8 cellular contexts compared by ENCODE assay signal in the genomic region with DNA sequence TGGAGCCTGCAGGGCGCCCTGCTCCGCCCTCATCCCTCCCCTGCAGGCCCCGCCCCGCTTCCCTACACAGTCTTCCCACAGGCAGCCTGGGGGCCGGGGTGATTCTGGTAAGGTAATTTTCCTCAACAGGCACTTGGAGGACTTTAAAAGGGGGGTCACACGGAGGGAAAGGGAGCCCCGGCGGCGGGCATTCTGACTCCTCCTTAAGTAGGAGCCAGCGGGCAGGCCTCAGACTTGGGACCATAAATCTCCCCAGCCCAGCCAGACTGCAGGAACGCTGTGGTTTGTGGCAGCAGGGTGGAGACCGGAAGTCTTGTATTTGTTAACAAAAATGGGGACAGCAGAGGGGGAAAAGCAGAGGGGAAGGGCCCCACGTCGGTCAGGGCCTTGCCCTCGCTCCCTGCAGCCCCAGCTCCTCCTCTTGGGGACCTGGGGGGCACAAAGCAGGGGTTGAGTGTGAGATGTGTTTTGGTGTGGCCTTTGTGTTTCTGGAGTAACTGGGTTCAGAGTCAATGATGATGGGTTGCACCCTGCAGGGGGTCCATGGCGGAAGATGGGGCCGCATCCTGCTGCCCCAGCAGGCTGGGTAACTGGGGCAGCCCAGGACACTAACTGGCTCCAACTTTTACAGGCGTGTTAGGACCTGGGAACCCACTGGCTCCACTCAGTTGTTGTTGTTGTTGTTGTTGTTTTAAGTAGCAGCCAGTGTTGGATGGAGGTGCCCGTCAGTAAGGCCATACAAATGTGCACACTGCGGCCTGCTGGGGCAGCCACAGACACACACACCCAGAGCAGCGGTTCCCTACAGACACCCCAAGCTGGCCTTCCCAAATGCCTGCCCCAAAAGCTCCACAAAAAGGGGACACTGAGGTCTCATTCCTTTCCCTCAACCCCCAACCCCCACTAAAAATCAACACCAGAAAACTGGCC. TPM values are rescaled to one million over a fixed set of nuclear protein-coding genes. Genes with fewer than 3 reads are reported as not detected.
DNase-seq lines count a peak whose midpoint lies in the region; ATAC-seq and TF ChIP-seq lines count a peak whose summit lies in the region.

No MANE protein-coding gene starts in this region.

- no peak overlapping the region for H3K9ac ChIP-seq in endodermal cell (ENCODE audit: extremely low read depth, low read length, poor library complexity, severe bottlenecking)

- no peaks in the 10 kb centered on the region for H3K9me3 ChIP-seq in endodermal cell (ENCODE audit: control insufficient read depth, low read length)
- H3K9me3 ChIP-seq in muscle layer of duodenum (ENCODE audit: control insufficient read depth in 1 of 2, low read length in 2 of 2) = no peaks in the 10 kb centered on the region

- ATAC-seq in GM19463 (IDR thresholded peaks at IDR 0.05; ENCODE audit: unreplicated experiment) (no peak), GM21529 (IDR thresholded peaks at IDR 0.05; ENCODE audit: unreplicated experiment) (no peak)

- H3K27ac ChIP-seq in endodermal cell (ENCODE audit: low read depth, low read length) (peak overlapping the region; percentile 45), muscle layer of duodenum (ENCODE audit: low read length) (peak overlapping the region; percentile 75)

- H3K4me3 Mint-ChIP-seq in endodermal cell = no peak overlapping the region

- H3K4me3 ChIP-seq in endodermal cell (ENCODE audit: low read length) = no peak overlapping the region
- H3K4me3 ChIP-seq in muscle layer of duodenum (ENCODE audit: low read depth in 1 of 2, low read length in 2 of 2) = peak overlapping the region; percentile 44 to 62

- no peaks in the 10 kb centered on the region for H3K27me3 Mint-ChIP-seq in endodermal cell (ENCODE audit: insufficient read depth)

- H3K36me3 Mint-ChIP-seq in endodermal cell (ENCODE audit: low read depth) = peaks cover 58% of the 10 kb centered on the region

- in situ Hi-C loops in SK-MEL-5 (cut with HindIII; ENCODE audit: low pct_unique_long_range_greater_than_20kb, low sequenced_read_pairs) = no loop called here

- no peak for TF ChIP-seq CTCF in endodermal cell (conservative IDR thresholded peaks at IDR 0.05)

- H3K27me3 ChIP-seq in endodermal cell (ENCODE audit: control insufficient read depth, insufficient read depth, low read length, poor library complexity, severe bottlenecking) = no peaks in the 10 kb centered on the region
- no peaks in the 10 kb centered on the region for H3K27me3 ChIP-seq in muscle layer of duodenum (ENCODE audit: low read depth, low read length)

- peaks cover 46% of the 10 kb centered on the region for H3K4me1 Mint-ChIP-seq in endodermal cell

- H3K9me3 Mint-ChIP-seq in endodermal cell = no peaks in the 10 kb centered on the region

- peak overlapping the region; percentile 74 for H3K27ac Mint-ChIP-seq in endodermal cell

- H3K4me1 ChIP-seq in endodermal cell (ENCODE audit: control insufficient read depth, insufficient read depth, low read length) (peaks cover 16% of the 10 kb centered on the region), muscle layer of duodenum (ENCODE audit: control insufficient read depth in 1 of 2, insufficient read depth in 2 of 2, low read length in 2 of 2) (peaks cover 33 to 65% of the 10 kb centered on the region in 2 donors)

- whole genome bisulfite sequencing in endodermal cell (ENCODE audit: insufficient coverage in 1 of 2, insufficient read length in 1 of 2), 2 experiments = 94% methylated on average over 14 to 21 of the region's 21 CpGs

- peaks cover 77% of the 10 kb centered on the region for H3K36me3 ChIP-seq in endodermal cell (ENCODE audit: control insufficient read depth, insufficient read depth, low read length)
- peaks cover 8 to 16% of the 10 kb centered on the region in 2 donors for H3K36me3 ChIP-seq in muscle layer of duodenum (ENCODE audit: control insufficient read depth in 1 of 2, insufficient read depth in 2 of 2, low read length in 2 of 2)

- DNase-seq in NCI-H1436 (lab: John Stamatoyannopoulos, UW) = peak; percentile 37
- DNase-seq in NCI-H1436 treated with DMSO at 0.1 percent for 48 hours (lab: John Stamatoyannopoulos, UW) = no peak
- peak; percentile 41 for DNase-seq in SK-MEL-5 (ENCODE audit: low read depth, low spot score)
- peak; percentile 52 for DNase-seq in endodermal cell
- DNase-seq in NK-92 treated with Interleukin-12 subunit alpha and Interleukin-12 subunit beta, amount 100 ng/mL, for 24 hours (lab: John Stamatoyannopoulos, UW) = no peak

RNA-seq across cellular contexts. Expression of a gene that starts 27.7 kb away (rescaled TPM):
- total RNA-seq in SK-MEL-5 (2014; rRNA removed; shearing (Covaris generic)) = 3.8 and 6.0 TPM in 2 replicates
- 6.6 and 6.9 TPM in 2 replicates for polyA plus RNA-seq in SK-MEL-5 (2015; cell fraction: cytosol; rRNA removed)
- polyA plus RNA-seq in SK-MEL-5 (2015; cell fraction: nucleus; rRNA removed) = 3.7 and 10.6 TPM in 2 replicates
- total RNA-seq in endodermal cell = 10 to 100 TPM; 52.4 to 67.4 TPM
- polyA plus RNA-seq in endodermal cell (2013, experiment 1 of 2) = 16.5 TPM
- polyA plus RNA-seq in endodermal cell (2013, experiment 2 of 2) = 16.2 TPM

Comparison
In these comparisons a context has a peak if more than half of its experiments do, and no peak if none do; other contexts are left out.
1. DNase-seq: peak in NCI-H1436 (single experiment), SK-MEL-5 (single experiment) and endodermal cell (single experiment); none in NCI-H1436 treated with DMSO at 0.1 percent for 48 hours (single experiment) and NK-92 treated with Interleukin-12 subunit alpha and Interleukin-12 subunit beta, amount 100 ng/mL, for 24 hours (single experiment).